8 cellular contexts compared by ENCODE assay signal in the genomic region with DNA sequence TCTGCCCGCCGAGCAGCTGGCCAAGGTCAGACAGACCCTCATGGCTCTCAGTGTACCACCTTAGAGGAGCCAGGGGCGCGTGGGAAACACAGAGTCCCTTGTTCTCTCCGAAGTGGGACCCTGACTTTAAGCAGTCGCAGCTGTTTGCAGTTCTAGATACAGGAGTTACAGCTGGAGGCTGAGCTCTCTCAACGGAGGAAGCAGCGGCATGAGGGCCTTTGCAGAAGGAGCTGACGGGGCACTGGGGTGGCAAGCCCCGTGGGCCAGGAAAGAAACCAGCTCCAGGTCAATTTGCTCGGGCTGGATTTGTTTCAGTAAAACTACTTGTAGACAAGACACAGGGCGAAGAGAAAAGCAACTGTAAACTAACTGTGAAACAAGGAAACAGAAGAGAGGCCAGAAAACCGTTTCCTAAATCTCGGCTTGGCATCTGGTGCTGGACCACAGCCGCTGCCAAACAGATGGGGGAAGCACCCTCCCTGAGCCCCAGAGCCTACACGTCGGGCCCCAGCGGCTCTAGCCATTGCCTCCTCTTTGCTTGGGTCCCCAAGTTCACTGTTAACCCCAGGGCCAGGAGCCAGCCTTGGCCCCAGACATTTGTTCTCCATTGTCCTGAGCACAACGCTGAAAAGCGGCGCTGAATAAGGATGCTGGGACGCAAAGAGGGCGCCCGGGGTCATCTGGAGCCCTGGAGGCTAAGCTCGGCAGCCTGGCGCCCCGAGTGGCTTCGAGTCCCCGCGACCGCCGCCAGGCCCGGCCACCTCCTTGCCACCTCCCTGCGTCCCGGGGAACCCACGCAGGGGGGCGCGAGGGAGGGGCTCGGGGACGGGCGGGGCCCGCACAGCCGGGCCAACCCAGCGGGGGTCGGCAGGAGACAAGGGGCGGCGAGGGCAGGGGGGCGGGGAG. TPM values are rescaled to one million over a fixed set of nuclear protein-coding genes. Genes with fewer than 3 reads are reported as not detected.
DNase-seq lines count a peak whose midpoint lies in the region; ATAC-seq and TF ChIP-seq lines count a peak whose summit lies in the region.

No MANE protein-coding gene starts in this region.

- POLR2A ChIA-PET in CD4-positive, alpha-beta T cell (lab: Charles Lee): interaction anchor here (1.0 to 5.3 kb wide), 17 partner anchors 8 to 561 kb away, joined by 3 to 95 read pairs (median 5); a partner anchor contains a TSS

- H2AFZ ChIP-seq in Loucy (ENCODE audit: low read length): peak overlapping the region; percentile 90

- H3K9me2 ChIP-seq in Loucy (replicated peaks; ENCODE audit: low read depth, low read length): no peaks in the 10 kb centered on the region

- H3K36me3 ChIP-seq in Loucy (ENCODE audit: insufficient read depth, low read length) (no peaks in the 10 kb centered on the region), sigmoid colon (no peaks in the 10 kb centered on the region)

- no peak for TF ChIP-seq EP300 in sigmoid colon (IDR thresholded peaks at IDR 0.05)

- H3K9ac ChIP-seq in Loucy (ENCODE audit: low read depth, low read length, poor library complexity, severe bottlenecking): peak overlapping the region; percentile 87

- peak overlapping the region; percentile 86 for H3K27ac Mint-ChIP-seq in CD4-positive, alpha-beta T cell
- H3K27ac Mint-ChIP-seq in activated naive CD4-positive, alpha-beta T cell treated with anti-CD3 and anti-CD28 coated beads, Interleukin-2, amount 50 U/mL, for 72 hours: peak overlapping the region; percentile 55 to 65

- H4K20me1 ChIP-seq in Loucy (ENCODE audit: insufficient read depth, low read length, poor library complexity, severe bottlenecking): peaks cover 21% of the 10 kb centered on the region

- H3F3A ChIP-seq in Loucy (ENCODE audit: low read depth): no peaks in the 10 kb centered on the region

- no peaks in the 10 kb centered on the region for H3K9me3 ChIP-seq in CD4-positive, alpha-beta T cell (ENCODE audit: control insufficient read depth, low read length)
- H3K9me3 ChIP-seq in Loucy (ENCODE audit: insufficient read depth, low read depth, low read length): no peaks in the 10 kb centered on the region
- H3K9me3 ChIP-seq in sigmoid colon: no peaks in the 10 kb centered on the region

- peaks cover 31% of the 10 kb centered on the region; the same call in 1 of the 2 replicates for H3K79me2 ChIP-seq in Loucy (ENCODE audit: insufficient read depth, low read length)

- TF ChIP-seq POLR2A in sigmoid colon (IDR thresholded peaks at IDR 0.05): no peak

- H3K4me2 ChIP-seq in Loucy (ENCODE audit: low read depth, low read length, poor library complexity, severe bottlenecking): peak overlapping the region; percentile 95

- no peaks in the 10 kb centered on the region for H3K27me3 Mint-ChIP-seq in CD4-positive, alpha-beta T cell

- H3K27ac ChIP-seq in CD4-positive, alpha-beta T cell (ENCODE audit: low read depth, low read length): peak overlapping the region; percentile 31
- H3K27ac ChIP-seq in sigmoid colon: peak overlapping the region; percentile 91 to 98 (median 94)

- H3K36me3 Mint-ChIP-seq in CD4-positive, alpha-beta T cell (ENCODE audit: low read depth): peaks cover 5% of the 10 kb centered on the region
- H3K36me3 Mint-ChIP-seq in activated naive CD4-positive, alpha-beta T cell treated with anti-CD3 and anti-CD28 coated beads, Interleukin-2, amount 50 U/mL, for 72 hours: peaks cover 0 to 5% of the 10 kb centered on the region in 2 donors

- peaks cover 22% of the 10 kb centered on the region for H3K4me1 Mint-ChIP-seq in CD4-positive, alpha-beta T cell (ENCODE audit: low read depth)

- H3K4me1 ChIP-seq in Loucy (ENCODE audit: insufficient read depth, low read length, poor library complexity, severe bottlenecking) (peaks cover 34% of the 10 kb centered on the region), sigmoid colon (peaks cover 0 to 45% (median 40%) of the 10 kb centered on the region in 4 donors)

- no peaks in the 10 kb centered on the region for H3K27me3 ChIP-seq in CD4-positive, alpha-beta T cell (ENCODE audit: control insufficient read depth, insufficient read depth, low read length)
- H3K27me3 ChIP-seq in Loucy (ENCODE audit: insufficient read depth, low read length, poor library complexity, severe bottlenecking) (no peaks in the 10 kb centered on the region), sigmoid colon (no peaks in the 10 kb centered on the region)

- CTCF ChIA-PET in CD4-positive, alpha-beta T cell (lab: Charles Lee): interaction anchor here (1.2 to 2.1 kb wide), 4 partner anchors 13 to 176 kb away, joined by 4 to 6 read pairs (median 6); a partner anchor contains a TSS

- H3K9me3 Mint-ChIP-seq in CD4-positive, alpha-beta T cell: no peaks in the 10 kb centered on the region
- no peaks in the 10 kb centered on the region for H3K9me3 Mint-ChIP-seq in activated naive CD4-positive, alpha-beta T cell treated with anti-CD3 and anti-CD28 coated beads, Interleukin-2, amount 50 U/mL, for 72 hours

- intact Hi-C loops in CD4-positive, alpha-beta T cell (cut with DNase I, micrococcal nuclease): loop anchor here in 1 of 2 experiments (1.0 to 5.0 kb wide), 4 partner anchors 12 to 291 kb away; a partner anchor contains a TSS
- intact Hi-C loops in left cardiac atrium (cut with DNase I): no loop called here
- intact Hi-C loops in sigmoid colon (cut with DNase I): loop anchor here (1.0 to 10.0 kb wide), 4 partner anchors 12 to 169 kb away; a partner anchor contains a TSS

- H3K4me3 Mint-ChIP-seq in CD4-positive, alpha-beta T cell: peak overlapping the region; percentile 94

- ATAC-seq in CD4-positive, alpha-beta T cell (ENCODE audit: poor library complexity): peak; percentile 12
- peak; percentile 19 for ATAC-seq in GM21515 (IDR thresholded peaks at IDR 0.05; ENCODE audit: unreplicated experiment)
- peak; percentile 11 to 40 for ATAC-seq in activated naive CD4-positive, alpha-beta T cell treated with anti-CD3 and anti-CD28 coated beads, Interleukin-2, amount 50 U/mL, for 72 hours
- ATAC-seq in left cardiac atrium: peak; percentile 18 to 35
- ATAC-seq in HG02870 (IDR thresholded peaks at IDR 0.05; ENCODE audit: unreplicated experiment): no peak

- DNase-seq in CD4-positive, alpha-beta T cell: peak in 1 of 10 experiments; percentile 42
- DNase-seq in activated naive CD4-positive, alpha-beta T cell treated with anti-CD3 and anti-CD28 coated beads, Interleukin-2, amount 50 U/mL, for 72 hours (ENCODE audit: low spot score in 2 of 2): peak in 1 of 2 donors; percentile 38
- peak; percentile 59 for DNase-seq in left cardiac atrium
- DNase-seq in sigmoid colon: no peak
- DNase-seq in occipital lobe (lab: John Stamatoyannopoulos, UW): no peak

- 17 to 21% methylated on average over 48 of the region's 48 CpGs for WGBS in sigmoid colon, 2 donors

- no peak for TF ChIP-seq CTCF in CD4-positive, alpha-beta T cell (IDR thresholded peaks at IDR 0.05)
- TF ChIP-seq CTCF in Loucy (conservative IDR thresholded peaks at IDR 0.05; ENCODE audit: low read length) (no peak), sigmoid colon (IDR thresholded peaks at IDR 0.05) (no peak)

- peak overlapping the region; percentile 81 for H3K4me3 ChIP-seq in Loucy (ENCODE audit: low read length, poor library complexity, severe bottlenecking)
- peak overlapping the region; percentile 63 to 95 (median 78) for H3K4me3 ChIP-seq in sigmoid colon

RNA-seq across cellular contexts. Expression of a gene that starts 0.9 kb away (rescaled TPM):
- total RNA-seq in CD4-positive, alpha-beta T cell: 10 to 100 TPM; 57.7 to 61.5 TPM
- 10 to 100 TPM; 35.2 to 36.9 TPM for total RNA-seq in activated naive CD4-positive, alpha-beta T cell treated with anti-CD3 and anti-CD28 coated beads, Interleukin-2, amount 50 U/mL, for 72 hours
- total RNA-seq in left cardiac atrium: 10 to 100 TPM; 53.4 to 55.8 TPM
- total RNA-seq in sigmoid colon: 10 to 100 TPM; 38.7 to 90.6 (median 47.4) TPM
- 10 to 100 TPM; 19.8 to 49.6 (median 21.3) TPM for polyA plus RNA-seq in sigmoid colon
- 75.8 TPM for total RNA-seq in occipital lobe

RNA-seq across cellular contexts. Expression of a gene that starts 12.8 kb away (rescaled TPM):
- total RNA-seq in CD4-positive, alpha-beta T cell: 10 to 100 TPM; 77.4 to 77.7 TPM
- total RNA-seq in activated naive CD4-positive, alpha-beta T cell treated with anti-CD3 and anti-CD28 coated beads, Interleukin-2, amount 50 U/mL, for 72 hours: 10 to 100 TPM; 38.2 to 41.7 TPM
- total RNA-seq in left cardiac atrium (10 to 100 TPM; 18.8 to 20.0 TPM), sigmoid colon (10 to 100 TPM; 19.3 to 39.2 (median 28.5) TPM), occipital lobe (61.1 TPM)
- 10 to 100 TPM in 2 of 3 donors, 1 to 10 TPM in 1; 9.0 to 23.7 (median 12.6) TPM for polyA plus RNA-seq in sigmoid colon
